ENCODE assay signal across 1 cellular context in genomic region chr12:57159341-57159740, GRCh38.
TF ChIP-seq lines count a peak whose summit lies in the region.

No MANE protein-coding gene starts in this region.

TF ChIP-seq in SK-N-SH, 30 proteins besides CTCF, POLR2A, EP300 and RAD21 (continued from another document):
- TF ChIP-seq IRF3 (IDR thresholded peaks at IDR 0.05; ENCODE audit: low read depth, low read length) (no peak), REST (IDR thresholded peaks at IDR 0.05; ENCODE audit: low read depth, low read length) (no peak), GATA2 (CRISPR knock-in tag; IDR thresholded peaks at IDR 0.05) (no peak), SMC3 (IDR thresholded peaks at IDR 0.05; ENCODE audit: low read depth, low read length) (no peak), TCF12 (IDR thresholded peaks at IDR 0.05) (no peak), PBX3 (IDR thresholded peaks at IDR 0.05) (no peak)
